Comparison of ENCODE assay signal across 1 cellular context in the genomic region with DNA sequence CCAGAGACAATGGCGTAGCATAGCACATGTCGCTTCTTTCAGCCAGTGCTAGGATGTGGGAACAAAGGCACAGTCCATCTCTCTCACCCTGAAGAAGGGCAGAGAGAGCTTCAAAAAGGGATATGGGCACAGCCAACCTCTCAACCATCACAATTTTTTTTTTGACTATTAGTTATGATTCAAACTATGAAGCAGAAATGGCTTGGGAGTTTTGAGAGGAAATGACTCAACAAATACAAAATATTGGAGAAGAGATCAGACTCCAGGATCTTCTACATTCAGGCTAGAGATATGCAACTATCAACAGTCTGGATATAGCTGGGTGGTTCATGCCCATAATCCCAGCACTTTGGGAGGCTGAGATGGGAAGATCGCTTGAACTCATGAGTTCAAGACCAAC.
TF ChIP-seq lines count a peak whose summit lies in the region.

No MANE protein-coding gene starts in this region.

TF ChIP-seq in HepG2, 621 proteins besides CTCF, POLR2A, EP300 and RAD21 (continued from another document):
- TF ChIP-seq, protein P1, sequence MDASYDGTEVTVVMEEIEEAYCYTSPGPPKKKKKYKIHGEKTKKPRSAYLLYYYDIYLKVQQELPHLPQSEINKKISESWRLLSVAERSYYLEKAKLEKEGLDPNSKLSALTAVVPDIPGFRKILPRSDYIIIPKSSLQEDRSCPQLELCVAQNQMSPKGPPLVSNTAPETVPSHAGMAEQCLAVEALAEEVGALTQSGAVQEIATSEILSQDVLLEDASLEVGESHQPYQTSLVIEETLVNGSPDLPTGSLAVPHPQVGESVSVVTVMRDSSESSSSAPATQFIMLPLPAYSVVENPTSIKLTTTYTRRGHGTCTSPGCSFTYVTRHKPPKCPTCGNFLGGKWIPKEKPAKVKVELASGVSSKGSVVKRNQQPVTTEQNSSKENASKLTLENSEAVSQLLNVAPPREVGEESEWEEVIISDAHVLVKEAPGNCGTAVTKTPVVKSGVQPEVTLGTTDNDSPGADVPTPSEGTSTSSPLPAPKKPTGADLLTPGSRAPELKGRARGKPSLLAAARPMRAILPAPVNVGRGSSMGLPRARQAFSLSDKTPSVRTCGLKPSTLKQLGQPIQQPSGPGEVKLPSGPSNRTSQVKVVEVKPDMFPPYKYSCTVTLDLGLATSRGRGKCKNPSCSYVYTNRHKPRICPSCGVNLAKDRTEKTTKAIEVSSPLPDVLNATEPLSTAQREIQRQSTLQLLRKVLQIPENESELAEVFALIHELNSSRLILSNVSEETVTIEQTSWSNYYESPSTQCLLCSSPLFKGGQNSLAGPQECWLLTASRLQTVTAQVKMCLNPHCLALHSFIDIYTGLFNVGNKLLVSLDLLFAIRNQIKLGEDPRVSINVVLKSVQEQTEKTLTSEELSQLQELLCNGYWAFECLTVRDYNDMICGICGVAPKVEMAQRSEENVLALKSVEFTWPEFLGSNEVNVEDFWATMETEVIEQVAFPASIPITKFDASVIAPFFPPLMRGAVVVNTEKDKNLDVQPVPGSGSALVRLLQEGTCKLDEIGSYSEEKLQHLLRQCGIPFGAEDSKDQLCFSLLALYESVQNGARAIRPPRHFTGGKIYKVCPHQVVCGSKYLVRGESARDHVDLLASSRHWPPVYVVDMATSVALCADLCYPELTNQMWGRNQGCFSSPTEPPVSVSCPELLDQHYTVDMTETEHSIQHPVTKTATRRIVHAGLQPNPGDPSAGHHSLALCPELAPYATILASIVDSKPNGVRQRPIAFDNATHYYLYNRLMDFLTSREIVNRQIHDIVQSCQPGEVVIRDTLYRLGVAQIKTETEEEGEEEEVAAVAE (CRISPR knock-in tag; IDR thresholded peaks at IDR 0.05; ENCODE audit: borderline replicate concordance) = no peak
- TF ChIP-seq, protein P2, sequence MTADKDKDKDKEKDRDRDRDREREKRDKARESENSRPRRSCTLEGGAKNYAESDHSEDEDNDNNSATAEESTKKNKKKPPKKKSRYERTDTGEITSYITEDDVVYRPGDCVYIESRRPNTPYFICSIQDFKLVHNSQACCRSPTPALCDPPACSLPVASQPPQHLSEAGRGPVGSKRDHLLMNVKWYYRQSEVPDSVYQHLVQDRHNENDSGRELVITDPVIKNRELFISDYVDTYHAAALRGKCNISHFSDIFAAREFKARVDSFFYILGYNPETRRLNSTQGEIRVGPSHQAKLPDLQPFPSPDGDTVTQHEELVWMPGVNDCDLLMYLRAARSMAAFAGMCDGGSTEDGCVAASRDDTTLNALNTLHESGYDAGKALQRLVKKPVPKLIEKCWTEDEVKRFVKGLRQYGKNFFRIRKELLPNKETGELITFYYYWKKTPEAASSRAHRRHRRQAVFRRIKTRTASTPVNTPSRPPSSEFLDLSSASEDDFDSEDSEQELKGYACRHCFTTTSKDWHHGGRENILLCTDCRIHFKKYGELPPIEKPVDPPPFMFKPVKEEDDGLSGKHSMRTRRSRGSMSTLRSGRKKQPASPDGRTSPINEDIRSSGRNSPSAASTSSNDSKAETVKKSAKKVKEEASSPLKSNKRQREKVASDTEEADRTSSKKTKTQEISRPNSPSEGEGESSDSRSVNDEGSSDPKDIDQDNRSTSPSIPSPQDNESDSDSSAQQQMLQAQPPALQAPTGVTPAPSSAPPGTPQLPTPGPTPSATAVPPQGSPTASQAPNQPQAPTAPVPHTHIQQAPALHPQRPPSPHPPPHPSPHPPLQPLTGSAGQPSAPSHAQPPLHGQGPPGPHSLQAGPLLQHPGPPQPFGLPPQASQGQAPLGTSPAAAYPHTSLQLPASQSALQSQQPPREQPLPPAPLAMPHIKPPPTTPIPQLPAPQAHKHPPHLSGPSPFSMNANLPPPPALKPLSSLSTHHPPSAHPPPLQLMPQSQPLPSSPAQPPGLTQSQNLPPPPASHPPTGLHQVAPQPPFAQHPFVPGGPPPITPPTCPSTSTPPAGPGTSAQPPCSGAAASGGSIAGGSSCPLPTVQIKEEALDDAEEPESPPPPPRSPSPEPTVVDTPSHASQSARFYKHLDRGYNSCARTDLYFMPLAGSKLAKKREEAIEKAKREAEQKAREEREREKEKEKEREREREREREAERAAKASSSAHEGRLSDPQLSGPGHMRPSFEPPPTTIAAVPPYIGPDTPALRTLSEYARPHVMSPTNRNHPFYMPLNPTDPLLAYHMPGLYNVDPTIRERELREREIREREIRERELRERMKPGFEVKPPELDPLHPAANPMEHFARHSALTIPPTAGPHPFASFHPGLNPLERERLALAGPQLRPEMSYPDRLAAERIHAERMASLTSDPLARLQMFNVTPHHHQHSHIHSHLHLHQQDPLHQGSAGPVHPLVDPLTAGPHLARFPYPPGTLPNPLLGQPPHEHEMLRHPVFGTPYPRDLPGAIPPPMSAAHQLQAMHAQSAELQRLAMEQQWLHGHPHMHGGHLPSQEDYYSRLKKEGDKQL (CRISPR knock-in tag; IDR thresholded peaks at IDR 0.05; ENCODE audit: low read depth) = no peak
- TF ChIP-seq ZNF670 (CRISPR knock-in tag; IDR thresholded peaks at IDR 0.05; ENCODE audit: borderline replicate concordance) (no peak), NFATC3 (CRISPR knock-in tag; IDR thresholded peaks at IDR 0.05) (no peak), MAFG (CRISPR knock-in tag; IDR thresholded peaks at IDR 0.05) (no peak)
